Comparison of ENCODE assay signal across 9 cellular contexts in genomic region chr16:55508271-55508921, GRCh38. TPM values are rescaled to one million over a fixed set of nuclear protein-coding genes. Genes with fewer than 3 reads are reported as not detected.
A peak's percentile ranks its signal among the peaks of the same experiment; 100 is the strongest.
DNase-seq lines count a peak whose midpoint lies in the region; ATAC-seq, FAIRE-seq and TF ChIP-seq lines count a peak whose summit lies in the region.
"Had no signal": no experiment of that assay in that cellular context is flagged by ENCODE, and none has a peak within 500 bp of the region (broad histone marks: within the 10 kb centered on the region; RNA-seq: fewer than 3 reads in every experiment).

No MANE protein-coding gene starts in this region.

- H3K27me3 ChIP-seq in small intestine (ENCODE audit: control insufficient read depth in 2 of 2, insufficient read depth in 2 of 2, low read length in 2 of 2), result peaks cover 0 to 2% of the 10 kb centered on the region in 2 donors

- H3K4me1 ChIP-seq in small intestine (ENCODE audit: control insufficient read depth in 2 of 2, insufficient read depth in 1 of 2, low read depth in 1 of 2, low read length in 1 of 2), result peaks cover 0 to 10% of the 10 kb centered on the region in 2 donors

- 34 to 48% (median 47%) methylated on average over 9 of the region's 9 CpGs for WGBS in small intestine, 3 donors

- H3K9me3 ChIP-seq in small intestine (ENCODE audit: control insufficient read depth, low read depth), result no peaks in the 10 kb centered on the region

- ATAC-seq in Right ventricle myocardium superior (ENCODE audit: poor library complexity), result peak; percentile 21
- peak; percentile 16 for ATAC-seq in sciatic nerve
- ATAC-seq in GM18505 (IDR thresholded peaks at IDR 0.05; ENCODE audit: unreplicated experiment), result no peak

- intact Hi-C loops in Right ventricle myocardium superior (cut with DNase I) (no loop called here), sciatic nerve (cut with DNase I) (no loop called here)

- peaks cover 0 to 3% of the 10 kb centered on the region in 2 donors for H3K36me3 ChIP-seq in small intestine (ENCODE audit: control insufficient read depth in 2 of 2, insufficient read depth in 2 of 2, low read length in 2 of 2)

- TF ChIP-seq POLR2A in GM18505 (IDR thresholded peaks at IDR 0.05; ENCODE audit: borderline replicate concordance, extremely low read depth, insufficient read depth, insufficient read length), result no peak

- in situ Hi-C loops in GM13977 (cut with MboI; ENCODE audit: low pct_unique_long_range_greater_than_20kb, low sequenced_read_pairs, unreplicated experiment), result no loop called here

- no peak for TF ChIP-seq CTCF in GM13977 (IDR thresholded peaks at IDR 0.05; ENCODE audit: extremely low read depth, insufficient read depth, missing control alignments)

- FAIRE-seq in small intestine (lab: Jason Lieb, UNC), result no peak

- DNase-seq in GM13977 (ENCODE audit: low spot score) (peak; percentile 7), SKM-1 treated with dmso at 0.1 percent for 144 hours (lab: John Stamatoyannopoulos, UW; ENCODE audit: unreplicated experiment) (peak; percentile 46), Right ventricle myocardium superior (peak; percentile 30), sciatic nerve (ENCODE audit: low spot score) (no peak), glomerular visceral epithelial cell (ENCODE audit: extremely low spot score) (no peak), small intestine (no peak), UCSD-AML1 (lab: John Stamatoyannopoulos, UW; ENCODE audit: unreplicated experiment) (no peak)

- H3K4me3 ChIP-seq in small intestine (ENCODE audit: low read depth in 1 of 2, low read length in 2 of 2), result peak overlapping the region in 1 of 2 donors; percentile 54

- peak overlapping the region in 1 of 2 donors; percentile 71 for H3K27ac ChIP-seq in small intestine (ENCODE audit: low read depth in 1 of 2, low read length in 1 of 2)

RNA-seq across cellular contexts. Expression of gene LPCAT2, which starts 0.5 kb away (rescaled TPM):
- total RNA-seq in Right ventricle myocardium superior, result 9.6 TPM
- 54.0 TPM for total RNA-seq in sciatic nerve
- polyA plus RNA-seq in small intestine, result 1 to 10 TPM; 1.3 to 7.4 (median 2.4) TPM

RNA-seq across cellular contexts. Expression of gene MMP2, which starts 29.4 kb away (rescaled TPM):
- total RNA-seq in Right ventricle myocardium superior, result 102 TPM
- total RNA-seq in sciatic nerve, result 193 TPM
- polyA plus RNA-seq in small intestine, result 10 to 100 TPM in 2 of 3 donors, 1 to 10 TPM in 1; 1.6 to 97.2 (median 16.5) TPM

RNA-seq across cellular contexts. Expression of gene CAPNS2, which starts 58.1 kb away (rescaled TPM):
- total RNA-seq in Right ventricle myocardium superior (not detected), sciatic nerve (2.5 TPM)
- polyA plus RNA-seq in small intestine, result under 1 TPM in 1 of 3 donors, not detected in 2; 0.07 TPM
- total RNA-seq: LHCN-M2 had no signal

Comparison
In these comparisons a context has a peak if more than half of its experiments do, and no peak if none do; other contexts are left out.
1. DNase-seq: peak in GM13977 (single experiment), SKM-1 treated with dmso at 0.1 percent for 144 hours (single experiment) and Right ventricle myocardium superior (single experiment); none in sciatic nerve (single experiment), glomerular visceral epithelial cell (single experiment), small intestine (single experiment) and UCSD-AML1 (single experiment).